Comparison of ENCODE assay signal across 8 cellular contexts in genomic region chr20:56468317-56469076, GRCh38. TPM values are rescaled to one million over a fixed set of nuclear protein-coding genes. Genes with fewer than 3 reads are reported as not detected.
DNase-seq lines count a peak whose midpoint lies in the region; ATAC-seq lines count a peak whose summit lies in the region.

RTF2 (plus strand) TSS chr20:56468627; CDS start chr20:56468698, 71 bp downstream.

- H3K36me3 Mint-ChIP-seq in effector memory CD8-positive, alpha-beta T cell (ENCODE audit: insufficient read depth), result peaks cover 38% of the 10 kb centered on the region
- H3K36me3 Mint-ChIP-seq in memory B cell, result peaks cover 9% of the 10 kb centered on the region

- H3K9me3 Mint-ChIP-seq in effector memory CD8-positive, alpha-beta T cell, result no peaks in the 10 kb centered on the region
- H3K9me3 Mint-ChIP-seq in memory B cell, result no peaks in the 10 kb centered on the region

- H3K27ac Mint-ChIP-seq in effector memory CD8-positive, alpha-beta T cell, result peak within 1 kb of the TSS; percentile 99 to 100
- peak within 1 kb of the TSS; percentile 97 for H3K27ac Mint-ChIP-seq in memory B cell

- peak; percentile 99 for ATAC-seq in GM21360 (IDR thresholded peaks at IDR 0.05; ENCODE audit: unreplicated experiment)
- peak; percentile 93 for ATAC-seq in effector memory CD8-positive, alpha-beta T cell (replicated peaks)
- ATAC-seq in memory B cell (ENCODE audit: low read depth), result peak; percentile 93

- no peaks in the 10 kb centered on the region for H3K27me3 Mint-ChIP-seq in effector memory CD8-positive, alpha-beta T cell
- H3K27me3 Mint-ChIP-seq in memory B cell, result no peaks in the 10 kb centered on the region

- DNase-seq in COLO829 (ENCODE audit: low spot score), result peak; percentile 95
- DNase-seq in HT-29 (ENCODE audit: low spot score), result peak; percentile 98
- DNase-seq in NOMO-1 treated with DMSO at 0.1 percent for 48 hours (lab: John Stamatoyannopoulos, UW; ENCODE audit: unreplicated experiment), result peak; percentile 89
- DNase-seq in activated CD8-positive, alpha-beta memory T cell treated with anti-CD3 and anti-CD28 coated beads for 4 hours (ENCODE audit: low read depth in 2 of 2), result peak; percentile 94 to 96
- DNase-seq in effector memory CD8-positive, alpha-beta T cell, result peak; percentile 96 to 97 (median 97)
- DNase-seq in memory B cell (ENCODE audit: low spot score in 2 of 2), result peak; percentile 97 to 98
- peak; percentile 93 for DNase-seq in stimulated activated CD8-positive, alpha-beta memory T cell treated with anti-CD3 and anti-CD28 coated beads, Interleukin-12 subunit alpha, Interleukin-12 subunit beta, amount 100 ng/mL, for 1 hour (ENCODE audit: low read depth)

- peaks cover 26 to 34% of the 10 kb centered on the region in 2 donors for H3K4me1 Mint-ChIP-seq in effector memory CD8-positive, alpha-beta T cell (ENCODE audit: low read depth in 2 of 2)
- H3K4me1 Mint-ChIP-seq in memory B cell, result peaks cover 20% of the 10 kb centered on the region

- H3K4me3 Mint-ChIP-seq in effector memory CD8-positive, alpha-beta T cell, result peak within 1 kb of the TSS; percentile 98 to 99
- peak within 1 kb of the TSS; percentile 97 for H3K4me3 Mint-ChIP-seq in memory B cell

RNA-seq across cellular contexts. Expression of gene RTF2, which starts in this region (rescaled TPM):
- 77.0 and 86.0 TPM in 2 replicates for total RNA-seq in HT-29 (2014; rRNA removed; shearing (Covaris generic))

Comparison
In these comparisons a context has a peak if more than half of its experiments do, and no peak if none do; other contexts are left out.
1. Peak in every context shown above with its lines: DNase-seq and ATAC-seq.